Comparison of ENCODE assay signal across 24 cellular contexts in genomic region chr13:113155982-113156655, GRCh38. TPM values are rescaled to one million over a fixed set of nuclear protein-coding genes. Genes with fewer than 3 reads are reported as not detected.
"Had no signal": no experiment of that assay in that cellular context is flagged by ENCODE, and none has a peak within 500 bp of the region (broad histone marks: within the 10 kb centered on the region; RNA-seq: fewer than 3 reads in every experiment).

No MANE protein-coding gene starts in this region.

- H3K36me3 ChIP-seq: stomach had no signal

- ATAC-seq: activated T-helper 17 cell treated with anti-CD3 and anti-CD28 coated beads, Interleukin-2, amount 50 U/mL, for 72 hours; body of pancreas; left ventricle myocardium superior had no signal

- H3K27ac Mint-ChIP-seq: activated CD4-positive, alpha-beta T cell treated with anti-CD3 and anti-CD28 coated beads, Interleukin-2, amount 10 ng/mL, durations not matched to agents 24 days and 14 days; nephron progenitor cell had no signal

- H3K27me3 ChIP-seq: body of pancreas had no signal

- DNase-seq: activated CD4-positive, alpha-beta T cell treated with anti-CD3 and anti-CD28 coated beads, Interleukin-2, amount 10 ng/mL, durations not matched to agents 24 days and 14 days; activated CD4-positive, CD25-positive, alpha-beta regulatory T cell; activated naive CD4-positive, alpha-beta T cell treated with Interleukin-2 at 50 U/mL for 16 hours; activated T-cell treated with anti-CD3 and anti-CD28 coated beads for 4 hours; body of pancreas; hypothalamus; kidney; left ventricle myocardium superior; nephron progenitor cell; nucleus accumbens; retina; stomach; T-helper 1 cell; T-helper 9 cell; trophoblast cell had no signal

- H3K27ac ChIP-seq: body of pancreas, stomach had no signal

- H3K4me3 Mint-ChIP-seq: activated CD4-positive, alpha-beta T cell treated with anti-CD3 and anti-CD28 coated beads, Interleukin-2, amount 10 ng/mL, durations not matched to agents 24 days and 14 days; activated T-helper 17 cell treated with anti-CD3 and anti-CD28 coated beads, Interleukin-2, amount 50 U/mL, for 72 hours; nephron progenitor cell had no signal

- H3K4me3 ChIP-seq: body of pancreas, dorsolateral prefrontal cortex, stomach had no signal

- H3K9me3 ChIP-seq: body of pancreas, stomach had no signal

RNA-seq across cellular contexts. Expression of gene PROZ, which starts 2.3 kb away (rescaled TPM):
- total RNA-seq: activated CD4-positive, alpha-beta T cell treated with anti-CD3 and anti-CD28 coated beads, Interleukin-2, amount 10 ng/mL, durations not matched to agents 24 days and 14 days; body of pancreas; cardiac septum; epithelial cell of proximal tubule; frontal cortex; kidney; left ventricle myocardium superior; myocyte; posterior vena cava; skeletal muscle tissue; temporal lobe had no signal

RNA-seq across cellular contexts. Expression of gene F10, which starts 33.5 kb away (rescaled TPM):
- total RNA-seq: activated CD4-positive, alpha-beta T cell treated with anti-CD3 and anti-CD28 coated beads, Interleukin-2, amount 10 ng/mL, durations not matched to agents 24 days and 14 days had no signal

RNA-seq across cellular contexts. Expression of gene F7, which starts 50.5 kb away (rescaled TPM):
- total RNA-seq: activated CD4-positive, alpha-beta T cell treated with anti-CD3 and anti-CD28 coated beads, Interleukin-2, amount 10 ng/mL, durations not matched to agents 24 days and 14 days; body of pancreas; left ventricle myocardium superior; myocyte; stomach had no signal
